ENCODE assay signal across 11 cellular contexts in genomic region chr19:7397687-7398086, GRCh38. TPM values are rescaled to one million over a fixed set of nuclear protein-coding genes. Genes with fewer than 3 reads are reported as not detected.
DNase-seq lines count a peak whose midpoint lies in the region; ATAC-seq and TF ChIP-seq lines count a peak whose summit lies in the region.
"Had no signal": no experiment of that assay in that cellular context is flagged by ENCODE, and none has a peak within 500 bp of the region (broad histone marks: within the 10 kb centered on the region; RNA-seq: fewer than 3 reads in every experiment).

No MANE protein-coding gene starts in this region.

- H3K36me3 ChIP-seq in RWPE2 (ENCODE audit: low read depth) (peaks cover 36% of the 10 kb centered on the region), fibroblast of lung (ENCODE audit: control insufficient read depth, insufficient read depth, low read length) (no peaks in the 10 kb centered on the region)
- H3K36me3 ChIP-seq in CD8-positive, alpha-beta memory T cell (ENCODE audit: insufficient read depth, low read length): peaks cover 9% of the 10 kb centered on the region

- peaks cover 24% of the 10 kb centered on the region for H3K79me2 ChIP-seq in fibroblast of lung (ENCODE audit: control insufficient read depth, insufficient read depth, low read length)

- no peaks in the 10 kb centered on the region for H3K27me3 ChIP-seq in RWPE2 (ENCODE audit: insufficient read depth, poor library complexity, severe bottlenecking)
- no peaks in the 10 kb centered on the region for H3K27me3 ChIP-seq in fibroblast of lung (ENCODE audit: control insufficient read depth, insufficient read depth, low read length)
- no peaks in the 10 kb centered on the region for H3K27me3 ChIP-seq in CD8-positive, alpha-beta memory T cell (ENCODE audit: insufficient read depth, low read length, poor library complexity, severe bottlenecking)

- no peak overlapping the region for H2AFZ ChIP-seq in fibroblast of lung (ENCODE audit: low read length)

- peaks cover 0 to 56% (median 10%) of the 10 kb centered on the region in 3 donors for H3K36me3 Mint-ChIP-seq in CD8-positive, alpha-beta memory T cell
- H3K36me3 Mint-ChIP-seq in effector memory CD8-positive, alpha-beta T cell (ENCODE audit: insufficient read depth): peaks cover 43% of the 10 kb centered on the region

- H3K4me1 ChIP-seq in RWPE2 (ENCODE audit: insufficient read depth, poor library complexity, severe bottlenecking) (peaks cover 23% of the 10 kb centered on the region), fibroblast of lung (ENCODE audit: control insufficient read depth, extremely low read depth, insufficient read depth, low read length) (peaks cover 7% of the 10 kb centered on the region)
- peaks cover 40% of the 10 kb centered on the region for H3K4me1 ChIP-seq in CD8-positive, alpha-beta memory T cell (ENCODE audit: insufficient read depth, low read length)

- POLR2A ChIA-PET in CD8-positive, alpha-beta memory T cell (lab: Charles Lee): interaction anchor here (0.6 to 1.1 kb wide), 2 partner anchors 23 to 31 kb away, joined by 3 to 4 read pairs; no protein-coding TSS in a partner anchor

- no peak overlapping the region for H3K9ac ChIP-seq in fibroblast of lung (ENCODE audit: insufficient read depth, low read length)

- TF ChIP-seq CTCF in RWPE2 (IDR thresholded peaks at IDR 0.05; ENCODE audit: poor library complexity, severe bottlenecking) (no peak), fibroblast of lung (conservative IDR thresholded peaks at IDR 0.05 in 1 of 2, IDR thresholded peaks at IDR 0.05 in 1 of 2; ENCODE audit: low read depth in 1 of 2, low read length in 2 of 2) (no peak), retinal pigment epithelial cell (conservative IDR thresholded peaks at IDR 0.05; ENCODE audit: low read depth, low read length) (no peak)

- H3K27ac Mint-ChIP-seq in CD8-positive, alpha-beta memory T cell: peak overlapping the region in 2 of 8 donors; percentile 29 to 61
- H3K27ac Mint-ChIP-seq in effector memory CD8-positive, alpha-beta T cell: peak overlapping the region in 1 of 2 donors; percentile 17

- H3K4me2 ChIP-seq in fibroblast of lung (ENCODE audit: extremely low read depth, insufficient read depth, low read length): no peak overlapping the region

- H3K27ac ChIP-seq in RWPE2 (ENCODE audit: poor library complexity, severe bottlenecking) (peak overlapping the region; percentile 99), fibroblast of lung (ENCODE audit: insufficient read depth, low read length) (no peak overlapping the region)
- no peak overlapping the region for H3K27ac ChIP-seq in CD8-positive, alpha-beta memory T cell (ENCODE audit: low read depth, low read length)

- H3K27me3 Mint-ChIP-seq in CD8-positive, alpha-beta memory T cell: peaks cover 0 to 1% of the 10 kb centered on the region in 2 donors
- H3K27me3 Mint-ChIP-seq in effector memory CD8-positive, alpha-beta T cell: no peaks in the 10 kb centered on the region
- H3K27me3 Mint-ChIP-seq: central memory CD8-positive, alpha-beta T cell had no signal

- peaks cover 37 to 79% (median 45%) of the 10 kb centered on the region in 3 donors for H3K4me1 Mint-ChIP-seq in CD8-positive, alpha-beta memory T cell
- peaks cover 35 to 49% of the 10 kb centered on the region in 2 donors for H3K4me1 Mint-ChIP-seq in effector memory CD8-positive, alpha-beta T cell (ENCODE audit: low read depth in 2 of 2)

- peak overlapping the region in 2 of 7 donors; percentile 32 to 34 for H3K4me3 Mint-ChIP-seq in CD8-positive, alpha-beta memory T cell
- H3K4me3 Mint-ChIP-seq in effector memory CD8-positive, alpha-beta T cell: no peak overlapping the region
- H3K4me3 Mint-ChIP-seq: central memory CD8-positive, alpha-beta T cell had no signal

- DNase-seq in GM04504 (ENCODE audit: low read depth) (peak; percentile 47), RWPE2 (ENCODE audit: low spot score) (no peak), fibroblast of lung (ENCODE audit: low read depth in 2 of 2) (peak; percentile 74 to 97), retinal pigment epithelial cell (ENCODE audit: low read depth) (peak; percentile 84), NCI-H446 treated with DMSO at 0.1 percent for 48 hours (lab: John Stamatoyannopoulos, UW) (no peak)
- DNase-seq in CD8-positive, alpha-beta memory T cell: no peak
- no peak for DNase-seq in effector memory CD8-positive, alpha-beta T cell
- DNase-seq: activated CD4-positive, alpha-beta T cell treated with anti-CD3 and anti-CD28 coated beads for 48 hours; posterior cingulate gyrus had no signal

- no peaks in the 10 kb centered on the region for H4K20me1 ChIP-seq in fibroblast of lung (ENCODE audit: control insufficient read depth, extremely low read depth, insufficient read depth, low read length)

- no peaks in the 10 kb centered on the region for H3K9me3 Mint-ChIP-seq in CD8-positive, alpha-beta memory T cell
- H3K9me3 Mint-ChIP-seq in effector memory CD8-positive, alpha-beta T cell: no peaks in the 10 kb centered on the region
- H3K9me3 Mint-ChIP-seq: central memory CD8-positive, alpha-beta T cell had no signal

- H3K4me3 ChIP-seq in RWPE2 (ENCODE audit: severe bottlenecking) (no peak overlapping the region), fibroblast of lung (replicated peaks in 1 of 4; ENCODE audit: control extremely low read depth in 1 of 4, insufficient read depth in 1 of 4, low read depth in 3 of 4, low read length in 4 of 4) (no peak overlapping the region), retinal pigment epithelial cell (ENCODE audit: low read length) (no peak overlapping the region)
- no peak overlapping the region for H3K4me3 ChIP-seq in CD8-positive, alpha-beta memory T cell (ENCODE audit: low read length)

- CTCF ChIA-PET in CD8-positive, alpha-beta memory T cell (lab: Charles Lee): interaction anchor here (1.3 kb wide), 1 partner anchor 171 kb away, joined by 3 read pairs; no protein-coding TSS in a partner anchor

- ATAC-seq in RWPE2 (ENCODE audit: low read depth): peak; percentile 62
- ATAC-seq in GM18909 (IDR thresholded peaks at IDR 0.05; ENCODE audit: poor library complexity, unreplicated experiment): no peak
- no peak for ATAC-seq in effector memory CD8-positive, alpha-beta T cell (replicated peaks)

- H3K9me3 ChIP-seq in RWPE2 (ENCODE audit: severe bottlenecking) (no peaks in the 10 kb centered on the region), fibroblast of lung (ENCODE audit: control insufficient read depth, insufficient read depth, low read depth, low read length) (no peaks in the 10 kb centered on the region)
- no peaks in the 10 kb centered on the region for H3K9me3 ChIP-seq in CD8-positive, alpha-beta memory T cell (ENCODE audit: low read length)

RNA-seq across cellular contexts. Expression of gene ARHGEF18, which starts 49.0 kb away (rescaled TPM):
- 33.1 and 45.1 TPM in 2 replicates for total RNA-seq in fibroblast of lung
- polyA plus RNA-seq in fibroblast of lung: 6.1 and 7.8 TPM in 2 replicates
- 19.8 and 20.8 TPM in 2 replicates for polyA plus RNA-seq in fibroblast of lung (2012)
- 5.6 and 11.1 TPM in 2 replicates for polyA minus RNA-seq in fibroblast of lung (ENCODE audit: low replicate concordance)
- 10 to 100 TPM; 51.0 to 53.3 TPM for total RNA-seq in CD8-positive, alpha-beta memory T cell
- polyA plus RNA-seq in CD8-positive, alpha-beta memory T cell: 9.6 TPM

Comparison
In these comparisons a context has a peak if more than half of its experiments do, and no peak if none do; other contexts are left out.
1. DNase-seq: peak in GM04504 (single experiment), fibroblast of lung (2 of 2) and retinal pigment epithelial cell (single experiment); none in RWPE2 (single experiment), CD8-positive, alpha-beta memory T cell (0 of 5), NCI-H446 treated with DMSO at 0.1 percent for 48 hours (single experiment) and effector memory CD8-positive, alpha-beta T cell (0 of 3).